1 cellular context compared by ENCODE assay signal in the genomic region with DNA sequence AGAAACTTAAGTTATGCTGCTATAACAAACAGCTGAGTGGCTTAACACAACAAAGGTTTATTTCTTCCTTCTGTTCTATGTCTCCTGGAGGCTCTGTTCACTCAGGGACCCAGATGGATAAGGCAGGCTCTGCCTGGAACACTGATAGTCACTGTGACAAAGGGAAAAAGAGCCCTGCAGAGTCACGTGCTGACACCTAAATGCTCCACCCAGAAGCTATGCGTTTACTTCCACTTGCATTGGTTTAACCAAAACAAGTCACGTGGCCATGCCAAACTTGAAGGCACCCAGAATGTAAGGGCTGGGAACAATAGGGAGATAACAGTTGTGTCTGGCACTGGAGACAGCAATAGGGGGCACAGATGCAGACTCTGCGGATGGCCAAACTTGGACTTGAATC.
TF ChIP-seq lines count a peak whose summit lies in the region.

No MANE protein-coding gene starts in this region.

TF ChIP-seq in K562, 482 proteins besides CTCF, POLR2A, EP300 and RAD21 (continued from another document and continues in another):
- TF ChIP-seq, protein P1, sequence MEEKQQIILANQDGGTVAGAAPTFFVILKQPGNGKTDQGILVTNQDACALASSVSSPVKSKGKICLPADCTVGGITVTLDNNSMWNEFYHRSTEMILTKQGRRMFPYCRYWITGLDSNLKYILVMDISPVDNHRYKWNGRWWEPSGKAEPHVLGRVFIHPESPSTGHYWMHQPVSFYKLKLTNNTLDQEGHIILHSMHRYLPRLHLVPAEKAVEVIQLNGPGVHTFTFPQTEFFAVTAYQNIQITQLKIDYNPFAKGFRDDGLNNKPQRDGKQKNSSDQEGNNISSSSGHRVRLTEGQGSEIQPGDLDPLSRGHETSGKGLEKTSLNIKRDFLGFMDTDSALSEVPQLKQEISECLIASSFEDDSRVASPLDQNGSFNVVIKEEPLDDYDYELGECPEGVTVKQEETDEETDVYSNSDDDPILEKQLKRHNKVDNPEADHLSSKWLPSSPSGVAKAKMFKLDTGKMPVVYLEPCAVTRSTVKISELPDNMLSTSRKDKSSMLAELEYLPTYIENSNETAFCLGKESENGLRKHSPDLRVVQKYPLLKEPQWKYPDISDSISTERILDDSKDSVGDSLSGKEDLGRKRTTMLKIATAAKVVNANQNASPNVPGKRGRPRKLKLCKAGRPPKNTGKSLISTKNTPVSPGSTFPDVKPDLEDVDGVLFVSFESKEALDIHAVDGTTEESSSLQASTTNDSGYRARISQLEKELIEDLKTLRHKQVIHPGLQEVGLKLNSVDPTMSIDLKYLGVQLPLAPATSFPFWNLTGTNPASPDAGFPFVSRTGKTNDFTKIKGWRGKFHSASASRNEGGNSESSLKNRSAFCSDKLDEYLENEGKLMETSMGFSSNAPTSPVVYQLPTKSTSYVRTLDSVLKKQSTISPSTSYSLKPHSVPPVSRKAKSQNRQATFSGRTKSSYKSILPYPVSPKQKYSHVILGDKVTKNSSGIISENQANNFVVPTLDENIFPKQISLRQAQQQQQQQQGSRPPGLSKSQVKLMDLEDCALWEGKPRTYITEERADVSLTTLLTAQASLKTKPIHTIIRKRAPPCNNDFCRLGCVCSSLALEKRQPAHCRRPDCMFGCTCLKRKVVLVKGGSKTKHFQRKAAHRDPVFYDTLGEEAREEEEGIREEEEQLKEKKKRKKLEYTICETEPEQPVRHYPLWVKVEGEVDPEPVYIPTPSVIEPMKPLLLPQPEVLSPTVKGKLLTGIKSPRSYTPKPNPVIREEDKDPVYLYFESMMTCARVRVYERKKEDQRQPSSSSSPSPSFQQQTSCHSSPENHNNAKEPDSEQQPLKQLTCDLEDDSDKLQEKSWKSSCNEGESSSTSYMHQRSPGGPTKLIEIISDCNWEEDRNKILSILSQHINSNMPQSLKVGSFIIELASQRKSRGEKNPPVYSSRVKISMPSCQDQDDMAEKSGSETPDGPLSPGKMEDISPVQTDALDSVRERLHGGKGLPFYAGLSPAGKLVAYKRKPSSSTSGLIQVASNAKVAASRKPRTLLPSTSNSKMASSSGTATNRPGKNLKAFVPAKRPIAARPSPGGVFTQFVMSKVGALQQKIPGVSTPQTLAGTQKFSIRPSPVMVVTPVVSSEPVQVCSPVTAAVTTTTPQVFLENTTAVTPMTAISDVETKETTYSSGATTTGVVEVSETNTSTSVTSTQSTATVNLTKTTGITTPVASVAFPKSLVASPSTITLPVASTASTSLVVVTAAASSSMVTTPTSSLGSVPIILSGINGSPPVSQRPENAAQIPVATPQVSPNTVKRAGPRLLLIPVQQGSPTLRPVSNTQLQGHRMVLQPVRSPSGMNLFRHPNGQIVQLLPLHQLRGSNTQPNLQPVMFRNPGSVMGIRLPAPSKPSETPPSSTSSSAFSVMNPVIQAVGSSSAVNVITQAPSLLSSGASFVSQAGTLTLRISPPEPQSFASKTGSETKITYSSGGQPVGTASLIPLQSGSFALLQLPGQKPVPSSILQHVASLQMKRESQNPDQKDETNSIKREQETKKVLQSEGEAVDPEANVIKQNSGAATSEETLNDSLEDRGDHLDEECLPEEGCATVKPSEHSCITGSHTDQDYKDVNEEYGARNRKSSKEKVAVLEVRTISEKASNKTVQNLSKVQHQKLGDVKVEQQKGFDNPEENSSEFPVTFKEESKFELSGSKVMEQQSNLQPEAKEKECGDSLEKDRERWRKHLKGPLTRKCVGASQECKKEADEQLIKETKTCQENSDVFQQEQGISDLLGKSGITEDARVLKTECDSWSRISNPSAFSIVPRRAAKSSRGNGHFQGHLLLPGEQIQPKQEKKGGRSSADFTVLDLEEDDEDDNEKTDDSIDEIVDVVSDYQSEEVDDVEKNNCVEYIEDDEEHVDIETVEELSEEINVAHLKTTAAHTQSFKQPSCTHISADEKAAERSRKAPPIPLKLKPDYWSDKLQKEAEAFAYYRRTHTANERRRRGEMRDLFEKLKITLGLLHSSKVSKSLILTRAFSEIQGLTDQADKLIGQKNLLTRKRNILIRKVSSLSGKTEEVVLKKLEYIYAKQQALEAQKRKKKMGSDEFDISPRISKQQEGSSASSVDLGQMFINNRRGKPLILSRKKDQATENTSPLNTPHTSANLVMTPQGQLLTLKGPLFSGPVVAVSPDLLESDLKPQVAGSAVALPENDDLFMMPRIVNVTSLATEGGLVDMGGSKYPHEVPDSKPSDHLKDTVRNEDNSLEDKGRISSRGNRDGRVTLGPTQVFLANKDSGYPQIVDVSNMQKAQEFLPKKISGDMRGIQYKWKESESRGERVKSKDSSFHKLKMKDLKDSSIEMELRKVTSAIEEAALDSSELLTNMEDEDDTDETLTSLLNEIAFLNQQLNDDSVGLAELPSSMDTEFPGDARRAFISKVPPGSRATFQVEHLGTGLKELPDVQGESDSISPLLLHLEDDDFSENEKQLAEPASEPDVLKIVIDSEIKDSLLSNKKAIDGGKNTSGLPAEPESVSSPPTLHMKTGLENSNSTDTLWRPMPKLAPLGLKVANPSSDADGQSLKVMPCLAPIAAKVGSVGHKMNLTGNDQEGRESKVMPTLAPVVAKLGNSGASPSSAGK (IDR thresholded peaks at IDR 0.05): peak; percentile 76
- TF ChIP-seq MNT (conservative IDR thresholded peaks at IDR 0.05) (peak in 1 of 2 experiments; percentile 48; a peak in 1 of 4 replicates), MAFF (IDR thresholded peaks at IDR 0.05; ENCODE audit: low read length) (peak; percentile 59; the same call in 1 of the 2 replicates), ZNF282 (CRISPR knock-in tag; IDR thresholded peaks at IDR 0.05) (no peak), RCOR1 (IDR thresholded peaks at IDR 0.05; ENCODE audit: borderline replicate concordance in 1 of 2, low read depth in 2 of 2, low read length in 2 of 2) (0 out of 4 replicates have a peak, but pooled peaks of 1 of the 2 experiments have one; percentile 18), PCBP2 (IDR thresholded peaks at IDR 0.05; ENCODE audit: low read depth, low read length, poor library complexity, severe bottlenecking) (no peak), SMARCC2 (IDR thresholded peaks at IDR 0.05; ENCODE audit: low read depth) (no peak), PBX2 (CRISPR knock-in tag; IDR thresholded peaks at IDR 0.05; ENCODE audit: low read depth) (no peak), PBX2 (tag; conservative IDR thresholded peaks at IDR 0.05; ENCODE audit: low read depth) (0 out of 2 replicates have a peak, but pooled peaks have one; percentile 17), TOE1 (IDR thresholded peaks at IDR 0.05; ENCODE audit: borderline replicate concordance) (peak; percentile 80; the same call in 1 of the 2 replicates), TOE1 (CRISPR knock-in tag; IDR thresholded peaks at IDR 0.05; ENCODE audit: borderline replicate concordance, low read depth) (no peak), FOXA3 (CRISPR knock-in tag; conservative IDR thresholded peaks at IDR 0.05 in 1 of 2, IDR thresholded peaks at IDR 0.05 in 1 of 2) (no peak), FOXK2 (conservative IDR thresholded peaks at IDR 0.05 in 1 of 2, IDR thresholded peaks at IDR 0.05 in 1 of 2; ENCODE audit: low read depth in 2 of 2) (0 out of 4 replicates have a peak, but pooled peaks of 1 of the 2 experiments have one; percentile 30), RAD51 (IDR thresholded peaks at IDR 0.05; ENCODE audit: borderline replicate concordance, low read depth) (peak; percentile 93), XRCC3 (IDR thresholded peaks at IDR 0.05) (no peak), RERE (CRISPR knock-in tag; IDR thresholded peaks at IDR 0.05; ENCODE audit: borderline replicate concordance) (no peak), ETV6 (IDR thresholded peaks at IDR 0.05; ENCODE audit: borderline replicate concordance in 1 of 2, low read depth in 2 of 2, low read length in 1 of 2) (no peak), ETV6 (CRISPR knock-in tag; IDR thresholded peaks at IDR 0.05; ENCODE audit: borderline replicate concordance) (no peak), C11orf30 (IDR thresholded peaks at IDR 0.05; ENCODE audit: low read depth) (peak; percentile 60), BHLHE40 (IDR thresholded peaks at IDR 0.05; ENCODE audit: low read length) (peak; percentile 92), MAZ (CRISPR knock-in tag; conservative IDR thresholded peaks at IDR 0.05 in 1 of 2, IDR thresholded peaks at IDR 0.05 in 1 of 2) (no peak), NR4A1 (CRISPR knock-in tag; IDR thresholded peaks at IDR 0.05) (no peak), NR4A1 (tag; IDR thresholded peaks at IDR 0.05) (no peak), CXXC5 (CRISPR knock-in tag; IDR thresholded peaks at IDR 0.05) (peak; percentile 33; the same call in 1 of the 2 replicates), MAFK (IDR thresholded peaks at IDR 0.05; ENCODE audit: low read length) (peak; percentile 37; the same call in 1 of the 2 replicates), SMAD1 (IDR thresholded peaks at IDR 0.05; ENCODE audit: low read depth, low read length, partially characterized antibody) (no peak)
- TF ChIP-seq, protein P2, sequence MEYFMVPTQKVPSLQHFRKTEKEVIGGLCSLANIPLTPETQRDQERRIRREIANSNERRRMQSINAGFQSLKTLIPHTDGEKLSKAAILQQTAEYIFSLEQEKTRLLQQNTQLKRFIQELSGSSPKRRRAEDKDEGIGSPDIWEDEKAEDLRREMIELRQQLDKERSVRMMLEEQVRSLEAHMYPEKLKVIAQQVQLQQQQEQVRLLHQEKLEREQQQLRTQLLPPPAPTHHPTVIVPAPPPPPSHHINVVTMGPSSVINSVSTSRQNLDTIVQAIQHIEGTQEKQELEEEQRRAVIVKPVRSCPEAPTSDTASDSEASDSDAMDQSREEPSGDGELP (CRISPR knock-in tag; IDR thresholded peaks at IDR 0.05; ENCODE audit: borderline replicate concordance): no peak
